ENCODE assay signal across 9 cellular contexts in the genomic region with DNA sequence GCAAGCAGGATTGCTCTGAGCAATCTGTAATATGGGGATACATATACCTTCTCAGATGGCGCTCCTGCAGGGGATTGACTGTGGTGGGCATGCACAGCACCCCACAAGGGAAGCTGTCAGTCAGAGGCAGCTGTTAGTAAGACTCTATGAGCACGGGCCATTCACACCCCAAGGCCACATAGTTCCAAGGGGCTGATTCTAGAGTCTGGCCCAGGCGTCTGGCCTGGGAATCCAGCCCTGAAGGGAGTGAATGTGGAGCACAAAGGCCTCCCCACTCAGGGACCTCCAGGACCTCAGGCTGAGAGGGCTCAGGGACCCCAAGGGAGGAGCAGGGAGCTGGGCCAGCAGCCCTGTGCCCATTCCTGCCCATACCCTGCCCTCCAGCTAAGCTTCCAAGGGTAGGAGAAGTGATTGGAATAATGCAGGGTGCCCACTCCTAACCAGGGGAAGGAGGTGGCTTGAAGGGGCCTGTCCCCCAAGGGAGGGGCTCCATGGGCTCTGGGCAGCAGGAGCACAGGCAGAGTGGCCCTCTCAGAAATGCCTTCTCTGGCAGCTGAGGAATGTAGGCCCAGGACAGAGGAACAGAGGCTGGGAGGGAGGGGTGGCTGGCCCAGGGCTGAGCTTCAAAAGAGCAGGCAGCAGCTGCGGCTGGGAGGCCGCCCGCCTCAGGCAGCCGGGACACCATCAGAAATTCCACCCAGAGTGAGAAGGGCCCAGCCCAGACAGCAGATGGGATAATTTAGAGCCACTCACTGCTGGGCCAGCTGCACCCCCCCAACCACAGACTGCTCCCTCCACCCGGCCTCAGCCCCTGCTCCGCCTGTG. TPM values are rescaled to one million over a fixed set of nuclear protein-coding genes. Genes with fewer than 3 reads are reported as not detected.
DNase-seq lines count a peak whose midpoint lies in the region; ATAC-seq and TF ChIP-seq lines count a peak whose summit lies in the region.
"Had no signal": no experiment of that assay in that cellular context is flagged by ENCODE, and none has a peak within 500 bp of the region (broad histone marks: within the 10 kb centered on the region; RNA-seq: fewer than 3 reads in every experiment).

No MANE protein-coding gene starts in this region.

- H3K9me2 ChIP-seq in SK-N-SH, result no peaks in the 10 kb centered on the region

- CTCF ChIA-PET in Calu3 (lab: Charles Lee), result interaction anchor here (1.9 kb wide), 1 partner anchor 19 kb away, joined by 6 read pairs; no protein-coding TSS in a partner anchor
- CTCF ChIA-PET in SK-N-SH (lab: Yijun Ruan, JAX), result interaction anchor here (0.8 to 3.3 kb wide), 9 partner anchors 10 to 214 kb away, joined by 3 to 32 read pairs (median 4); partner anchors contain the start of gene CUEDC1
- CTCF ChIA-PET in activated CD4-positive, alpha-beta memory T cell treated with anti-CD3 and anti-CD28 coated beads for 36 hours (lab: Charles Lee), result interaction anchor here (0.9 to 1.3 kb wide), 2 partner anchors 9 to 42 kb away, joined by 3 read pairs; no protein-coding TSS in a partner anchor

- peaks cover 45% of the 10 kb centered on the region for H3K4me1 Mint-ChIP-seq in Calu3 (ENCODE audit: low read depth, unreplicated experiment)
- peaks cover 6% of the 10 kb centered on the region for H3K4me1 Mint-ChIP-seq in activated CD4-positive, alpha-beta memory T cell treated with anti-CD3 and anti-CD28 coated beads for 36 hours (ENCODE audit: low read depth)

- H3K4me3 ChIP-seq in SK-N-SH (ENCODE audit: low read depth in 2 of 2, low read length in 1 of 2) (no peak overlapping the region), cardiac muscle cell (no peak overlapping the region)

- no peak overlapping the region for H3K4me3 Mint-ChIP-seq in Calu3 (ENCODE audit: low read depth, unreplicated experiment)
- no peak overlapping the region for H3K4me3 Mint-ChIP-seq in activated CD4-positive, alpha-beta memory T cell treated with anti-CD3 and anti-CD28 coated beads for 36 hours

- H3F3A ChIP-seq in SK-N-SH (replicated peaks; ENCODE audit: insufficient read depth), result peaks cover 32% of the 10 kb centered on the region

- BruUV-seq in Calu3 (replicated peaks; lab: Mats Ljungman, UMichigan), result no TSS peak

- no peaks in the 10 kb centered on the region for H3K27me3 Mint-ChIP-seq in Calu3 (ENCODE audit: unreplicated experiment)
- H3K27me3 Mint-ChIP-seq in activated CD4-positive, alpha-beta memory T cell treated with anti-CD3 and anti-CD28 coated beads for 36 hours, result no peaks in the 10 kb centered on the region

- intact Hi-C loops in Calu3 (cut with micrococcal nuclease; ENCODE audit: unreplicated experiment), result no loop called here
- intact Hi-C loops in activated CD4-positive, alpha-beta memory T cell treated with anti-CD3 and anti-CD28 coated beads for 36 hours (cut with micrococcal nuclease), result no loop called here

- no peaks in the 10 kb centered on the region for H3K27me3 ChIP-seq in SK-N-SH (ENCODE audit: insufficient read depth)
- no peaks in the 10 kb centered on the region for H3K27me3 ChIP-seq in cardiac muscle cell

- 61% methylated on average over 9 of the region's 9 CpGs for WGBS in SK-N-SH (ENCODE audit: low lambda C conversion rate)

- TF ChIP-seq CTCF in Calu3 (IDR thresholded peaks at IDR 0.05; ENCODE audit: unreplicated experiment) (no peak), SK-N-SH (IDR thresholded peaks at IDR 0.05) (no peak), cardiac muscle cell (IDR thresholded peaks at IDR 0.05; ENCODE audit: low read depth, low read length) (no peak)

- H3K36me3 Mint-ChIP-seq in Calu3 (ENCODE audit: insufficient read depth, unreplicated experiment), result peaks cover 15% of the 10 kb centered on the region
- no peaks in the 10 kb centered on the region for H3K36me3 Mint-ChIP-seq in activated CD4-positive, alpha-beta memory T cell treated with anti-CD3 and anti-CD28 coated beads for 36 hours

- TF ChIP-seq RAD21 in SK-N-SH (IDR thresholded peaks at IDR 0.05; ENCODE audit: low read length), result no peak

- no peaks in the 10 kb centered on the region for H4K20me1 ChIP-seq in SK-N-SH (ENCODE audit: insufficient read depth)

- H3K79me2 ChIP-seq in SK-N-SH (ENCODE audit: insufficient read depth), result peaks cover 86% of the 10 kb centered on the region

- no peak for ATAC-seq in GM21360 (IDR thresholded peaks at IDR 0.05; ENCODE audit: unreplicated experiment)

- peak overlapping the region; percentile 73 for H3K27ac Mint-ChIP-seq in Calu3 (ENCODE audit: unreplicated experiment)
- H3K27ac Mint-ChIP-seq in activated CD4-positive, alpha-beta memory T cell treated with anti-CD3 and anti-CD28 coated beads for 36 hours, result no peak overlapping the region

- H3K27ac ChIP-seq in SK-N-SH (ENCODE audit: low read depth in 2 of 2, low read length in 1 of 2), result peak overlapping the region; percentile 59 to 75
- H3K27ac ChIP-seq in cardiac muscle cell, result peak overlapping the region; percentile 92
- H3K27ac ChIP-seq: parathyroid adenoma had no signal

- H3K4me1 ChIP-seq in SK-N-SH (ENCODE audit: control insufficient read depth in 1 of 2, insufficient read depth in 2 of 2, low read depth in 1 of 2, low read length in 1 of 2) (peaks cover 31 to 51% of the 10 kb centered on the region in 2 experiments; a peak in 3 of 4 replicates), cardiac muscle cell (ENCODE audit: low read depth) (peaks cover 18% of the 10 kb centered on the region)
- H3K4me1 ChIP-seq: parathyroid adenoma had no signal

- H3K9me3 ChIP-seq in SK-N-SH, result no peaks in the 10 kb centered on the region
- no peaks in the 10 kb centered on the region for H3K9me3 ChIP-seq in cardiac muscle cell (ENCODE audit: low read depth)

- no peak for DNase-seq in Calu3
- DNase-seq in SK-N-SH, result peak; percentile 58
- peak; percentile 38 to 93 for DNase-seq in cardiac muscle cell (ENCODE audit: low read depth in 1 of 2, low spot score in 1 of 2)
- DNase-seq in pons (ENCODE audit: low spot score), result peak; percentile 66
- DNase-seq in activated CD4-positive, alpha-beta memory T cell treated with anti-CD3 and anti-CD28 coated beads for 36 hours, result no peak
- DNase-seq in NCI-H1105 (lab: John Stamatoyannopoulos, UW), result no peak
- no peak for DNase-seq in NCI-H226

- H3K36me3 ChIP-seq in SK-N-SH (replicated peaks in 1 of 2; ENCODE audit: control insufficient read depth in 1 of 2, insufficient read depth in 2 of 2, low read length in 1 of 2), result no peaks in the 10 kb centered on the region
- no peaks in the 10 kb centered on the region for H3K36me3 ChIP-seq in cardiac muscle cell

- peak overlapping the region; percentile 48 for H3K9ac ChIP-seq in SK-N-SH
- H3K9ac ChIP-seq: parathyroid adenoma had no signal

- H3K4me2 ChIP-seq in SK-N-SH, result peak overlapping the region; percentile 48; the same call in 1 of the 2 replicates

- POLR2A ChIA-PET in SK-N-SH (lab: Yijun Ruan, JAX), result interaction anchor here (2.0 kb wide), 1 partner anchor 9 kb away, joined by 7 read pairs; no protein-coding TSS in a partner anchor
- POLR2A ChIA-PET in activated CD4-positive, alpha-beta memory T cell treated with anti-CD3 and anti-CD28 coated beads for 36 hours (lab: Charles Lee), result no interaction called here

- H2AFZ ChIP-seq in SK-N-SH (ENCODE audit: low read depth), result no peak overlapping the region
- H2AFZ ChIP-seq: parathyroid adenoma had no signal

- H3K9me3 Mint-ChIP-seq in Calu3 (ENCODE audit: low read depth, unreplicated experiment), result no peaks in the 10 kb centered on the region
- no peaks in the 10 kb centered on the region for H3K9me3 Mint-ChIP-seq in activated CD4-positive, alpha-beta memory T cell treated with anti-CD3 and anti-CD28 coated beads for 36 hours

- peak in 1 of 2 experiments; percentile 45; a peak in 1 of 4 replicates for TF ChIP-seq EP300 in SK-N-SH (IDR thresholded peaks at IDR 0.05; ENCODE audit: borderline replicate concordance in 1 of 2, low read depth in 1 of 2, low read length in 1 of 2)

TF ChIP-seq in SK-N-SH, 30 proteins besides CTCF, POLR2A, EP300 and RAD21 (continues in another document):
- TF ChIP-seq SMC3 (IDR thresholded peaks at IDR 0.05; ENCODE audit: low read depth, low read length) (no peak), FOXJ3 (CRISPR knock-in tag; IDR thresholded peaks at IDR 0.05) (no peak), MXI1 (IDR thresholded peaks at IDR 0.05; ENCODE audit: low read depth, low read length) (no peak), MEF2A (IDR thresholded peaks at IDR 0.05; ENCODE audit: borderline replicate concordance, low read depth) (no peak), ELF1 (IDR thresholded peaks at IDR 0.05) (no peak), TEAD4 (IDR thresholded peaks at IDR 0.05; ENCODE audit: borderline replicate concordance, insufficient read depth) (no peak; the same call in 1 of the 2 replicates), TCF12 (IDR thresholded peaks at IDR 0.05) (peak; percentile 60), SIN3A (IDR thresholded peaks at IDR 0.05; ENCODE audit: borderline replicate concordance, low read depth, low read length) (peak; percentile 46; the same call in 1 of the 2 replicates)
- TF ChIP-seq, protein P1, sequence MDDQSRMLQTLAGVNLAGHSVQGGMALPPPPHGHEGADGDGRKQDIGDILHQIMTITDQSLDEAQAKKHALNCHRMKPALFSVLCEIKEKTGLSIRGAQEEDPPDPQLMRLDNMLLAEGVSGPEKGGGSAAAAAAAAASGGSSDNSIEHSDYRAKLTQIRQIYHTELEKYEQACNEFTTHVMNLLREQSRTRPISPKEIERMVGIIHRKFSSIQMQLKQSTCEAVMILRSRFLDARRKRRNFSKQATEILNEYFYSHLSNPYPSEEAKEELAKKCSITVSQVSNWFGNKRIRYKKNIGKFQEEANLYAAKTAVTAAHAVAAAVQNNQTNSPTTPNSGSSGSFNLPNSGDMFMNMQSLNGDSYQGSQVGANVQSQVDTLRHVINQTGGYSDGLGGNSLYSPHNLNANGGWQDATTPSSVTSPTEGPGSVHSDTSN (IDR thresholded peaks at IDR 0.05), result peak; percentile 50; the same call in 1 of the 2 replicates
- TF ChIP-seq, protein P2, sequence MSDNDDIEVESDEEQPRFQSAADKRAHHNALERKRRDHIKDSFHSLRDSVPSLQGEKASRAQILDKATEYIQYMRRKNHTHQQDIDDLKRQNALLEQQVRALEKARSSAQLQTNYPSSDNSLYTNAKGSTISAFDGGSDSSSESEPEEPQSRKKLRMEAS (IDR thresholded peaks at IDR 0.05; ENCODE audit: low read depth), result peak; percentile 69

RNA-seq across cellular contexts. Expression of gene MRPS23, which starts 48.9 kb away (rescaled TPM):
- total RNA-seq in Calu3 (2022) (38.1 and 49.0 TPM in 2 replicates), cardiac muscle cell (24.4 and 34.5 TPM in 2 replicates)
- polyA plus RNA-seq in SK-N-SH (2012; rRNA removed) (105 and 108 TPM in 2 replicates), cardiac muscle cell (62.7 and 87.9 TPM in 2 replicates)
- polyA plus RNA-seq in SK-N-SH (2012; cell fraction: cytosol; rRNA removed), result 115 and 118 TPM in 2 replicates
- polyA plus RNA-seq in SK-N-SH (2012; cell fraction: nucleus; rRNA removed), result 37.9 and 51.5 TPM in 2 replicates
- total RNA-seq in activated CD4-positive, alpha-beta memory T cell treated with anti-CD3 and anti-CD28 coated beads for 36 hours, result 10 to 100 TPM; 58.2 to 64.1 TPM

RNA-seq across cellular contexts. Expression of gene CUEDC1, which starts 56.5 kb away (rescaled TPM):
- total RNA-seq in Calu3 (2022), result 30.9 and 34.7 TPM in 2 replicates
- 50.3 and 58.9 TPM in 2 replicates for polyA plus RNA-seq in SK-N-SH (2012; rRNA removed)
- 25.4 and 31.6 TPM in 2 replicates for polyA plus RNA-seq in SK-N-SH (2012; cell fraction: cytosol; rRNA removed)
- polyA plus RNA-seq in SK-N-SH (2012; cell fraction: nucleus; rRNA removed), result 207 and 306 TPM in 2 replicates
- total RNA-seq in cardiac muscle cell, result 14.8 and 18.3 TPM in 2 replicates
- polyA plus RNA-seq in cardiac muscle cell, result 10.9 and 15.3 TPM in 2 replicates
- under 1 TPM; 0.29 to 0.36 TPM for total RNA-seq in activated CD4-positive, alpha-beta memory T cell treated with anti-CD3 and anti-CD28 coated beads for 36 hours

Comparison
In these comparisons a context has a peak if more than half of its experiments do, and no peak if none do; other contexts are left out.
1. DNase-seq: peak in SK-N-SH (single experiment), cardiac muscle cell (2 of 2) and pons (single experiment); none in Calu3 (single experiment), activated CD4-positive, alpha-beta memory T cell treated with anti-CD3 and anti-CD28 coated beads for 36 hours (single experiment), NCI-H1105 (single experiment) and NCI-H226 (single experiment).
2. RNA of gene CUEDC1, which starts 56.5 kb away (total RNA-seq): 30.9 to 34.7 TPM in Calu3 and 14.8 to 18.3 TPM in cardiac muscle cell; 0.29 to 0.36 TPM in activated CD4-positive, alpha-beta memory T cell treated with anti-CD3 and anti-CD28 coated beads for 36 hours; every median in the first group is over 10 times any median in the second.